Comparison of ENCODE assay signal across 8 cellular contexts in genomic region chr11:130313383-130314183, GRCh38.
DNase-seq lines count a peak whose midpoint lies in the region; ATAC-seq lines count a peak whose summit lies in the region.

No MANE protein-coding gene starts in this region.

- peak overlapping the region; percentile 84 for H3K27ac Mint-ChIP-seq in dendritic cell treated with granulocyte-macrophage colony-stimulating factor and Interleukin-4, amounts not matched to agents 40 ng/mL and 50 ng/mL, for 4 days

- peaks cover 6% of the 10 kb centered on the region for H3K36me3 Mint-ChIP-seq in dendritic cell treated with granulocyte-macrophage colony-stimulating factor and Interleukin-4, amounts not matched to agents 40 ng/mL and 50 ng/mL, for 4 days (ENCODE audit: low read depth)

- intact Hi-C loops in dendritic cell treated with granulocyte-macrophage colony-stimulating factor and Interleukin-4, amounts not matched to agents 40 ng/mL and 50 ng/mL, for 4 days (cut with micrococcal nuclease), result loop anchor here (1.0 to 10.0 kb wide), 2 partner anchors 9 to 419 kb away; partner anchors contain the start of gene NFRKB

- H3K4me3 Mint-ChIP-seq in dendritic cell treated with granulocyte-macrophage colony-stimulating factor and Interleukin-4, amounts not matched to agents 40 ng/mL and 50 ng/mL, for 4 days, result peak overlapping the region; percentile 83

- peaks cover 35% of the 10 kb centered on the region for H3K4me1 Mint-ChIP-seq in dendritic cell treated with granulocyte-macrophage colony-stimulating factor and Interleukin-4, amounts not matched to agents 40 ng/mL and 50 ng/mL, for 4 days (ENCODE audit: low read depth)

- peak overlapping the region; percentile 57 to 93 for H3K4me3 ChIP-seq in muscle layer of colon (ENCODE audit: low read depth in 1 of 2, low read length in 2 of 2)

- H3K27me3 Mint-ChIP-seq in dendritic cell treated with granulocyte-macrophage colony-stimulating factor and Interleukin-4, amounts not matched to agents 40 ng/mL and 50 ng/mL, for 4 days, result peaks cover 10% of the 10 kb centered on the region

- H3K9ac ChIP-seq in muscle layer of colon (ENCODE audit: low read length), result peak overlapping the region; percentile 23

- H3K9me3 Mint-ChIP-seq in dendritic cell treated with granulocyte-macrophage colony-stimulating factor and Interleukin-4, amounts not matched to agents 40 ng/mL and 50 ng/mL, for 4 days, result no peaks in the 10 kb centered on the region

- H3K27ac ChIP-seq in muscle layer of colon (ENCODE audit: low read depth, low read length), result peak overlapping the region; percentile 75

- peaks cover 5% of the 10 kb centered on the region for H3K36me3 ChIP-seq in muscle layer of colon (ENCODE audit: insufficient read depth, low read length)

- DNase-seq in DMS79 treated with DMSO at 0.1 percent for 48 hours (lab: John Stamatoyannopoulos, UW) (peak; percentile 49), DMS79 (lab: John Stamatoyannopoulos, UW) (no peak), NCI-H526 (lab: John Stamatoyannopoulos, UW) (peak; percentile 73 to 74), NCI-H446 treated with DMSO at 0.1 percent for 48 hours (lab: John Stamatoyannopoulos, UW) (no peak), foreskin melanocyte (no peak)

- ATAC-seq in GM18873 (IDR thresholded peaks at IDR 0.05; ENCODE audit: low FRiP score, unreplicated experiment), result no peak

- no peaks in the 10 kb centered on the region for H3K9me3 ChIP-seq in muscle layer of colon (ENCODE audit: low read length)

- H3K27me3 ChIP-seq in muscle layer of colon (ENCODE audit: control insufficient read depth in 1 of 2, insufficient read depth in 2 of 2, low read length in 2 of 2), result no peaks in the 10 kb centered on the region

- H3K4me1 ChIP-seq in muscle layer of colon (ENCODE audit: insufficient read depth, low read length), result peaks cover 34% of the 10 kb centered on the region

Comparison
In these comparisons a context has a peak if more than half of its experiments do, and no peak if none do; other contexts are left out.
1. DNase-seq: peak in DMS79 treated with DMSO at 0.1 percent for 48 hours (single experiment) and NCI-H526 (2 of 2); none in DMS79 (single experiment), NCI-H446 treated with DMSO at 0.1 percent for 48 hours (single experiment) and foreskin melanocyte (single experiment).